1 cellular context compared by ENCODE assay signal in the genomic region with DNA sequence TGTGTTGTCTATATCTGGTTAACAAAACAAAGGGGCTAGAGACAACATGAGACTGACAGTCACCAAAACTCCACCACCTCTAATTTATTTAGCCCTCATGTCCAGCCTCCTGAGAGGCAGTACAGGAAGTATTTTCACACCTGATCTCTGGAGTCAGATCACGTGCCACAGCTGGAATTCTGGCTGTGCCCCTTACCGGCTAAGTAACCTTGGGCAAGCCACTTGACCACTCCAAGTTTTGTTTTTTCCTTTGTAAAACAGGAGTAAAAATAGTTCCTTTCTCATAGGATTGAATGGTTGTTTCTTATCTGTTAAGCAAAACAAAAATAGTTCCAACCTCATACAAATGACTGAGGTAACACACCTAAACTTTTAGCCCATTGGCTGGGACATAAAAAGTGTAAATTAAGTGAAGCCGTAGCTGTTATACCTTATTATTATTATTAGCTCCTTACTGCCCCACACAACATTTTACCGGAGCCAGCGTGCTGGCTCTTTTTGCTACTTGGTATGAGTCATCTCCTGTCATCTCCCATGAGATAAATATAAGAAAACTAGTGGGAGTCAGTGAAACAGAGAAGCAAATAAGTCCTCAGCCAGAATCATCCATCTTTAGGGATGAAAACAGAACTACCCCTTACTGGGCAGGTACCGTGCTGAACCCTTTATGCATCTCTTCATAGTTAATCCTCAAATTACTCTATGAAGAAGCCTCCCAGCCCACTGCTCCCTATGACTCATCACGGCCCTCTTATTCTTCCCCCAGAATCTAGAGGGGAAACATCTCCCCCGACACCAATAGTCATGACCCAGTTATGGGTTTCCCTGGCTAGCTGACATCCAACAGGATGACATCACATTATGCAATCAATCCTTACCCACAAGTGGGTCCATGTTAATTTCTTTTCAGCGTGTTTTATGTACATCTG.
A peak's percentile ranks its signal among the peaks of the same experiment; 100 is the strongest.
TF ChIP-seq lines count a peak whose summit lies in the region.

No MANE protein-coding gene starts in this region.

TF ChIP-seq in HepG2, 621 proteins besides CTCF, POLR2A, EP300 and RAD21:
- TF ChIP-seq CREB1 (IDR thresholded peaks at IDR 0.05) (peak; percentile 51), CREB1 (CRISPR knock-in tag; IDR thresholded peaks at IDR 0.05) (no peak), ZNF749 (CRISPR knock-in tag; IDR thresholded peaks at IDR 0.05; ENCODE audit: borderline replicate concordance) (no peak), ATF7 (IDR thresholded peaks at IDR 0.05) (0 out of 2 replicates have a peak, but pooled peaks have one; percentile 21), ATF7 (CRISPR knock-in tag; IDR thresholded peaks at IDR 0.05) (no peak)
